In the genomic region with DNA sequence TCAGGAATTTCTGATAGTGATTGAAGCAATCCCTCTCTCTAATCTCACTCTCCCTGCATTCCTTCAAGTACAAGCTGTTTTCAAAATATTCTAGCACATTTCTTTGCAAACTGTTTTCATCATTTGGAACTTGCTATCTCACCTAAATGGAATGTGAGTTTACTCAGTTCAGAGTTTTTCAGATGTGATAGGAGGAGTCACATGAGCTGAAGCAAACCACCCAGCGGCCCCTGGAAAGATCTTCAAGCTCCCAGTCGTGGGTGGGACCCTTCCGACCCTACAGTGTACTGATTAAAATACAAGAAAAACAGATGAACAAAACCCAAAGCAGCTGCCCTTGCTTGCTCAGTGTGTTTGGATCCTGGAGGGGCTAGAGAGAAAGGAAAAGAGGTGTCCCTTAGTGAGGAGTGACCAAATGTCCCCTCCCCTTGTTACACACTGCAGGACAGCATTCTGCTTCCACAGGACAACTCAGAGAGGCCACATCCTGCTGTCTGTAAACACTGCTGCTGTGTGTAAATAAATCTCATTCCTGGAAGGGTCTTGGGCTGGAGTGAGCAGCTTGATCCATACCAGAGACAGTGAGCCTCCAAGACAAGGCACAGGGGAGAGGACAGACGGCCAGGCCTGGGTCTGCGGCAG, we compare ENCODE assay signal across 8 cellular contexts.
A peak's percentile ranks its signal among the peaks of the same experiment; 100 is the strongest.
DNase-seq lines count a peak whose midpoint lies in the region; ATAC-seq and TF ChIP-seq lines count a peak whose summit lies in the region.

No MANE protein-coding gene starts in this region.

- TF ChIP-seq CTCF in AG09319 (IDR thresholded peaks at IDR 0.05; ENCODE audit: low read depth, low read length) (no peak), fibroblast of the aortic adventitia (IDR thresholded peaks at IDR 0.05; ENCODE audit: insufficient read depth, low read length) (no peak), neural progenitor cell (IDR thresholded peaks at IDR 0.05) (no peak)

- no peaks in the 10 kb centered on the region for H3K79me2 ChIP-seq in neural progenitor cell (ENCODE audit: low read depth)

- H3K9me3 Mint-ChIP-seq in neural progenitor cell: no peaks in the 10 kb centered on the region

- peak overlapping the region; percentile 86 for H3K27ac Mint-ChIP-seq in neural progenitor cell

- H3K4me3 Mint-ChIP-seq in neural progenitor cell: no peak overlapping the region

- peak overlapping the region; percentile 52 for H2AFZ ChIP-seq in neural progenitor cell (replicated peaks)

- no peaks in the 10 kb centered on the region for H3K36me3 ChIP-seq in neural progenitor cell
- H3K36me3 ChIP-seq in effector memory CD4-positive, alpha-beta T cell (ENCODE audit: control insufficient read depth, insufficient read depth, low read length): no peaks in the 10 kb centered on the region

- DNase-seq in AG09319 (ENCODE audit: extremely low read depth, low read depth): peak; percentile 25
- peak; percentile 2 for DNase-seq in RPMI7951 (ENCODE audit: low read depth)
- peak; percentile 97 for DNase-seq in fibroblast of the aortic adventitia (ENCODE audit: low read depth)
- DNase-seq in neural progenitor cell (ENCODE audit: low spot score): no peak
- no peak for DNase-seq in NCI-H2081 (lab: John Stamatoyannopoulos, UW)
- no peak for DNase-seq in effector memory CD4-positive, alpha-beta T cell

- no peaks in the 10 kb centered on the region for H3K27me3 ChIP-seq in neural progenitor cell
- no peaks in the 10 kb centered on the region for H3K27me3 ChIP-seq in effector memory CD4-positive, alpha-beta T cell (replicated peaks; ENCODE audit: control insufficient read depth, insufficient read depth, low read length, poor library complexity, severe bottlenecking)

- H3K4me2 ChIP-seq in neural progenitor cell: no peak overlapping the region

- H3K4me1 Mint-ChIP-seq in neural progenitor cell: peaks cover 28% of the 10 kb centered on the region

- H3K27me3 Mint-ChIP-seq in neural progenitor cell (ENCODE audit: insufficient read depth, low read depth): peaks cover 3% of the 10 kb centered on the region

- no peaks in the 10 kb centered on the region for H3K36me3 Mint-ChIP-seq in neural progenitor cell

- no peaks in the 10 kb centered on the region for H3K9me3 ChIP-seq in neural progenitor cell (ENCODE audit: low read depth)
- no peaks in the 10 kb centered on the region for H3K9me3 ChIP-seq in effector memory CD4-positive, alpha-beta T cell (ENCODE audit: control insufficient read depth, low read length)

- peaks cover 22% of the 10 kb centered on the region for H3F3A ChIP-seq in neural progenitor cell (ENCODE audit: low read depth)

- H3K4me3 ChIP-seq in fibroblast of the aortic adventitia (ENCODE audit: low read depth, low read length) (no peak overlapping the region), neural progenitor cell (no peak overlapping the region)
- H3K4me3 ChIP-seq in effector memory CD4-positive, alpha-beta T cell (ENCODE audit: insufficient read depth, low read depth, low read length, poor library complexity, severe bottlenecking): no peak overlapping the region

- ATAC-seq in HG02884 (IDR thresholded peaks at IDR 0.05; ENCODE audit: unreplicated experiment) (no peak), GM18868 (IDR thresholded peaks at IDR 0.05; ENCODE audit: unreplicated experiment) (no peak)

- H4K20me1 ChIP-seq in neural progenitor cell (ENCODE audit: low read depth): peaks cover 2% of the 10 kb centered on the region

- H3K4me1 ChIP-seq in neural progenitor cell: peaks cover 24% of the 10 kb centered on the region
- no peaks in the 10 kb centered on the region for H3K4me1 ChIP-seq in effector memory CD4-positive, alpha-beta T cell (ENCODE audit: control insufficient read depth, insufficient read depth, low read length, poor library complexity, severe bottlenecking)

- no peak overlapping the region for H3K9ac ChIP-seq in neural progenitor cell

- no peak overlapping the region for H3K27ac ChIP-seq in neural progenitor cell
- H3K27ac ChIP-seq in effector memory CD4-positive, alpha-beta T cell (ENCODE audit: insufficient read depth, low read length, poor library complexity, severe bottlenecking): no peak overlapping the region

Comparison
In these comparisons a context has a peak if more than half of its experiments do, and no peak if none do; other contexts are left out.
1. DNase-seq: peak in AG09319 (single experiment), RPMI7951 (single experiment) and fibroblast of the aortic adventitia (single experiment); none in neural progenitor cell (single experiment), NCI-H2081 (0 of 2) and effector memory CD4-positive, alpha-beta T cell (0 of 3).